ENCODE assay signal across 17 cellular contexts in genomic region chr15:62360286-62360685, GRCh38. TPM values are rescaled to one million over a fixed set of nuclear protein-coding genes. Genes with fewer than 3 reads are reported as not detected.
DNase-seq lines count a peak whose midpoint lies in the region; ATAC-seq and TF ChIP-seq lines count a peak whose summit lies in the region.
"Had no signal": no experiment of that assay in that cellular context is flagged by ENCODE, and none has a peak within 500 bp of the region (broad histone marks: within the 10 kb centered on the region; RNA-seq: fewer than 3 reads in every experiment).

No MANE protein-coding gene starts in this region.

- H3K9ac ChIP-seq in MM.1S (ENCODE audit: low read length): no peak overlapping the region

- no peak for ATAC-seq in T-cell (replicated peaks in 1 of 4)
- ATAC-seq: gastrocnemius medialis, left lung, Panc1 had no signal

- no peaks in the 10 kb centered on the region for H3K9me2 ChIP-seq in MM.1S (replicated peaks; ENCODE audit: insufficient read depth, low read length)

- TF ChIP-seq CTCF in A673 (conservative IDR thresholded peaks at IDR 0.05; ENCODE audit: low read depth, low read length) (no peak), VCaP (conservative IDR thresholded peaks at IDR 0.05) (no peak), progenitor cell of endocrine pancreas (IDR thresholded peaks at IDR 0.05; ENCODE audit: unreplicated experiment) (no peak), endothelial cell (IDR thresholded peaks at IDR 0.05; ENCODE audit: unreplicated experiment) (no peak), MM.1S (IDR thresholded peaks at IDR 0.05; ENCODE audit: low read length) (no peak)

- no peaks in the 10 kb centered on the region for H3K79me2 ChIP-seq in MM.1S (ENCODE audit: low read length)

- no peak overlapping the region for H3K4me3 ChIP-seq in A673 (ENCODE audit: low read depth, low read length, poor library complexity, severe bottlenecking)
- no peak overlapping the region for H3K4me3 ChIP-seq in MM.1S (ENCODE audit: low read length)
- H3K4me3 ChIP-seq: gastrocnemius medialis, left lung had no signal

- DNase-seq in A673 (ENCODE audit: low spot score) (peak; percentile 14), NCI-H1105 treated with DMSO at 0.1 percent for 48 hours (lab: John Stamatoyannopoulos, UW) (peak; percentile 93), NCI-H345 treated with DMSO at 0.1 percent for 48 hours (lab: John Stamatoyannopoulos, UW; ENCODE audit: unreplicated experiment) (peak; percentile 63), T-cell (no peak), progenitor cell of endocrine pancreas (ENCODE audit: low spot score, unreplicated experiment) (no peak), endothelial cell (ENCODE audit: low spot score) (no peak), MM.1S (no peak)
- DNase-seq: activated CD4-positive, alpha-beta T cell treated with anti-CD3 and anti-CD28 coated beads, Interleukin-2, amount 10 ng/mL, durations not matched to agents 7 days and 5 days; activated naive CD4-positive, alpha-beta T cell treated with Interleukin-2 at 50 U/mL for 16 hours; gastrocnemius medialis; HFFc6; left lung; NCI-H526; occipital lobe; stimulated activated CD4-positive, alpha-beta T cell treated with anti-CD3 and anti-CD28 coated beads, Interleukin-2, amount 100 ng/mL, for 48 hours had no signal

- intact Hi-C loops in A673 (cut with micrococcal nuclease; ENCODE audit: unreplicated experiment): no loop called here

- no peak overlapping the region for H2AFZ ChIP-seq in MM.1S (ENCODE audit: low read length)

- H3K36me3 Mint-ChIP-seq in T-cell (no peaks in the 10 kb centered on the region), progenitor cell of endocrine pancreas (ENCODE audit: insufficient read depth) (no peaks in the 10 kb centered on the region), endothelial cell (ENCODE audit: low read depth, unreplicated experiment) (no peaks in the 10 kb centered on the region)

- H3K4me1 Mint-ChIP-seq in T-cell: no peaks in the 10 kb centered on the region
- H3K4me1 Mint-ChIP-seq in progenitor cell of endocrine pancreas (ENCODE audit: low read depth): no peaks in the 10 kb centered on the region
- H3K4me1 Mint-ChIP-seq in endothelial cell (ENCODE audit: unreplicated experiment): peaks cover 2% of the 10 kb centered on the region
- H3K4me1 Mint-ChIP-seq: activated CD4-positive, alpha-beta T cell treated with anti-CD3 and anti-CD28 coated beads, Interleukin-2, amount 10 ng/mL, durations not matched to agents 7 days and 5 days had no signal

- H3K27ac ChIP-seq in A673 (ENCODE audit: low read depth, low read length, poor library complexity, severe bottlenecking): no peak overlapping the region
- H3K27ac ChIP-seq in VCaP: peak overlapping the region; percentile 46
- H3K27ac ChIP-seq in MM.1S (ENCODE audit: low read length): no peak overlapping the region
- H3K27ac ChIP-seq: gastrocnemius medialis, left lung had no signal

- no peaks in the 10 kb centered on the region for H3K9me3 Mint-ChIP-seq in T-cell
- no peaks in the 10 kb centered on the region for H3K9me3 Mint-ChIP-seq in progenitor cell of endocrine pancreas (ENCODE audit: low read depth)
- H3K9me3 Mint-ChIP-seq in endothelial cell (ENCODE audit: unreplicated experiment): no peaks in the 10 kb centered on the region
- H3K9me3 Mint-ChIP-seq: activated CD4-positive, alpha-beta T cell treated with anti-CD3 and anti-CD28 coated beads, Interleukin-2, amount 10 ng/mL, durations not matched to agents 7 days and 5 days; HFFc6 had no signal

- H3K4me3 Mint-ChIP-seq in T-cell (no peak overlapping the region), progenitor cell of endocrine pancreas (ENCODE audit: low read depth) (no peak overlapping the region), endothelial cell (ENCODE audit: unreplicated experiment) (no peak overlapping the region)
- H3K4me3 Mint-ChIP-seq: activated CD4-positive, alpha-beta T cell treated with anti-CD3 and anti-CD28 coated beads, Interleukin-2, amount 10 ng/mL, durations not matched to agents 7 days and 5 days; HFFc6 had no signal

- no peaks in the 10 kb centered on the region for H3K4me1 ChIP-seq in A673 (ENCODE audit: insufficient read depth, low read length, poor library complexity, severe bottlenecking)
- H3K4me1 ChIP-seq in MM.1S (ENCODE audit: low read length): no peaks in the 10 kb centered on the region
- H3K4me1 ChIP-seq: gastrocnemius medialis, left lung had no signal

- H3K9me3 ChIP-seq in A673 (ENCODE audit: low read depth, low read length, poor library complexity, severe bottlenecking): no peaks in the 10 kb centered on the region
- no peaks in the 10 kb centered on the region for H3K9me3 ChIP-seq in MM.1S (replicated peaks; ENCODE audit: insufficient read depth, low read length)
- H3K9me3 ChIP-seq: gastrocnemius medialis, left lung had no signal

- no peaks in the 10 kb centered on the region for H4K20me1 ChIP-seq in MM.1S (ENCODE audit: insufficient read depth, low read length)

- H3K27ac Mint-ChIP-seq in T-cell (no peak overlapping the region), progenitor cell of endocrine pancreas (no peak overlapping the region), endothelial cell (ENCODE audit: unreplicated experiment) (no peak overlapping the region)
- H3K27ac Mint-ChIP-seq: activated CD4-positive, alpha-beta T cell treated with anti-CD3 and anti-CD28 coated beads, Interleukin-2, amount 10 ng/mL, durations not matched to agents 7 days and 5 days; HFFc6 had no signal

- POLR2A ChIA-PET in A673 (lab: Charles Lee; ENCODE audit: low non-redundant PET) (no interaction called here), T-cell (lab: Charles Lee) (no interaction called here)

- no TSS peak for BruUV-seq in A673 (replicated peaks; lab: Mats Ljungman, UMichigan)

- no peak overlapping the region for H3K4me2 ChIP-seq in MM.1S (ENCODE audit: low read depth, low read length)

- H3K36me3 ChIP-seq in A673 (ENCODE audit: insufficient read depth, low read length, poor library complexity, severe bottlenecking) (no peaks in the 10 kb centered on the region), MM.1S (replicated peaks; ENCODE audit: insufficient read depth, low read length) (no peaks in the 10 kb centered on the region)
- H3K36me3 ChIP-seq: gastrocnemius medialis, left lung had no signal

- H3K27me3 Mint-ChIP-seq in T-cell: peaks cover 25 to 28% of the 10 kb centered on the region in 2 donors
- H3K27me3 Mint-ChIP-seq in progenitor cell of endocrine pancreas: peaks cover 3% of the 10 kb centered on the region
- H3K27me3 Mint-ChIP-seq in endothelial cell (ENCODE audit: unreplicated experiment): no peaks in the 10 kb centered on the region

- peaks cover 24% of the 10 kb centered on the region for H3K27me3 ChIP-seq in A673 (replicated peaks; ENCODE audit: insufficient read depth, low read depth, low read length, poor library complexity)
- no peaks in the 10 kb centered on the region for H3K27me3 ChIP-seq in MM.1S (replicated peaks; ENCODE audit: insufficient read depth, low read length)

- H3F3A ChIP-seq in MM.1S (ENCODE audit: insufficient read depth, low read length): no peaks in the 10 kb centered on the region

- CTCF ChIA-PET in A673 (lab: Charles Lee) (no interaction called here), T-cell (lab: Charles Lee) (no interaction called here)

RNA-seq across cellular contexts. Expression of gene TLN2, which starts 30.1 kb away (rescaled TPM):
- total RNA-seq in A673 (2021) (6.4 and 8.0 TPM in 2 replicates), T-cell (1 to 10 TPM in 1 of 5 donors, under 1 TPM in 4; 0.59 to 1.7 (median 0.95) TPM), progenitor cell of endocrine pancreas (24.7 and 26.5 TPM in 2 replicates), endothelial cell (ENCODE audit: unreplicated experiment) (15.3 TPM)

Comparison
In these comparisons a context has a peak if more than half of its experiments do, and no peak if none do; other contexts are left out.
1. DNase-seq: peak in A673 (single experiment), NCI-H1105 treated with DMSO at 0.1 percent for 48 hours (single experiment) and NCI-H345 treated with DMSO at 0.1 percent for 48 hours (single experiment); none in T-cell (0 of 34), progenitor cell of endocrine pancreas (single experiment), endothelial cell (single experiment) and MM.1S (single experiment).